ENCODE assay signal across 18 cellular contexts in genomic region chr2:173544621-173545363, GRCh38.
"Had no signal": no experiment of that assay in that cellular context is flagged by ENCODE, and none has a peak within 500 bp of the region (broad histone marks: within the 10 kb centered on the region; RNA-seq: fewer than 3 reads in every experiment).

No MANE protein-coding gene starts in this region.

- H3K9me3 Mint-ChIP-seq: activated CD4-positive, alpha-beta T cell treated with anti-CD3 and anti-CD28 coated beads, Interleukin-2, amount 10 ng/mL, durations not matched to agents 7 days and 5 days; activated naive CD4-positive, alpha-beta T cell treated with anti-CD3 and anti-CD28 coated beads, Interleukin-2, amount 50 U/mL, for 24 hours; activated T-helper 2 cell treated with anti-CD3 and anti-CD28 coated beads, Interferon-gamma antibody, Interleukin-2, Interleukin-4, amounts not matched to agents 10 μg/mL and 5 μg/mL and 100 μg/mL, durations not matched to agents 14 hours and 24 hours and 36 hours; central memory CD8-positive, alpha-beta T cell; endodermal cell; memory B cell had no signal

- H3K36me3 Mint-ChIP-seq: activated naive CD4-positive, alpha-beta T cell treated with anti-CD3 and anti-CD28 coated beads, Interleukin-2, amount 50 U/mL, for 24 hours; brain; memory B cell had no signal

- H3K4me1 Mint-ChIP-seq: activated CD4-positive, alpha-beta T cell treated with anti-CD3 and anti-CD28 coated beads, Interleukin-2, amount 10 ng/mL, durations not matched to agents 7 days and 5 days; activated naive CD4-positive, alpha-beta T cell treated with anti-CD3 and anti-CD28 coated beads, Interleukin-2, amount 50 U/mL, for 24 hours; brain; central memory CD8-positive, alpha-beta T cell; endodermal cell; memory B cell; nephron progenitor cell had no signal

- H3K4me3 Mint-ChIP-seq: activated CD4-positive, alpha-beta T cell treated with anti-CD3 and anti-CD28 coated beads, Interleukin-2, amount 10 ng/mL, durations not matched to agents 7 days and 5 days; activated naive CD4-positive, alpha-beta T cell treated with anti-CD3 and anti-CD28 coated beads, Interleukin-2, amount 50 U/mL, for 24 hours; brain; central memory CD8-positive, alpha-beta T cell; endodermal cell; memory B cell; nephron progenitor cell had no signal

- H3K27ac Mint-ChIP-seq: activated CD4-positive, alpha-beta T cell treated with anti-CD3 and anti-CD28 coated beads, Interleukin-2, amount 10 ng/mL, durations not matched to agents 7 days and 5 days; activated naive CD4-positive, alpha-beta T cell treated with anti-CD3 and anti-CD28 coated beads, Interleukin-2, amount 50 U/mL, for 24 hours; activated T-helper 2 cell treated with anti-CD3 and anti-CD28 coated beads, Interferon-gamma antibody, Interleukin-2, Interleukin-4, amounts not matched to agents 10 μg/mL and 5 μg/mL and 100 μg/mL, durations not matched to agents 14 hours and 24 hours and 36 hours; endodermal cell; memory B cell; nephron progenitor cell had no signal

- H3K9me3 ChIP-seq: left lung, testis had no signal

- ATAC-seq: left lung; stimulated activated naive CD8-positive, alpha-beta T cell treated with anti-CD3 and anti-CD28 coated beads, Interleukin-15, Interleukin-2, amounts not matched to agents 100 U/mL and 50 U/mL, for 24 hours had no signal

- H3K36me3 ChIP-seq: left lung had no signal

- DNase-seq: activated CD4-positive, alpha-beta T cell treated with anti-CD3 and anti-CD28 coated beads, Interleukin-2, amount 10 ng/mL, durations not matched to agents 7 days and 5 days; activated T-cell treated with anti-CD3 and anti-CD28 coated beads for 4 hours; amniotic stem cell; endodermal cell; hypothalamus; left lung; nephron progenitor cell; stimulated activated CD4-positive, alpha-beta T cell treated with anti-CD3 and anti-CD28 coated beads, Interleukin-4, amount 100 ng/mL, for 1 hour; stimulated activated CD8-positive, alpha-beta memory T cell treated with anti-CD3 and anti-CD28 coated beads, Interleukin-4, amount 100 ng/mL, for 48 hours; stimulated activated naive CD8-positive, alpha-beta T cell treated with anti-CD3 and anti-CD28 coated beads, Interleukin-15, Interleukin-2, amounts not matched to agents 100 U/mL and 50 U/mL, for 24 hours; T-helper 9 cell had no signal

- H3K27me3 ChIP-seq: left lung, testis had no signal

- H3K4me1 ChIP-seq: left lung, testis had no signal

- H3K27ac ChIP-seq: left lung, testis, VCaP had no signal

- H3K4me3 ChIP-seq: left lung, testis had no signal
